Comparison of ENCODE assay signal across 11 cellular contexts in the genomic region with DNA sequence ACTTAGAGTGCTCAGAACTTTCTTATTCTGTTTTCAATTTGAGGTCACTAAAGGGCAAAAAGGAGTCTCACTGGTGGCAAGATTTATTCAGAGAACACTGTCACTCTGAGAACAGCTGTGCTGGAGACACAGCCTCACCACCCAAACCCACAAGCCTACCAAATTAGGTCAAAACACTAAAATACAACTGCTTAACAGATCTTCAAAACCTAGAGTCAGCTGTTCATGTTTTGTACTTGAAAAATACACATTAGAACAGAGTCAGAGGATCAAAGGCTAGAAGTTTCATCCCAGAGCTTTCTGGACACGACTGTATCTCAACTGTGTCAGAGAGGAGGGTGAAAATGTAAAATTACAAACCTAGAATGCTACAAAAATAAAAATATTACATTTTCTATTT.
DNase-seq lines count a peak whose midpoint lies in the region; ATAC-seq, FAIRE-seq and TF ChIP-seq lines count a peak whose summit lies in the region.
"Had no signal": no experiment of that assay in that cellular context is flagged by ENCODE, and none has a peak within 500 bp of the region (broad histone marks: within the 10 kb centered on the region; RNA-seq: fewer than 3 reads in every experiment).

No MANE protein-coding gene starts in this region.

- H3K4me2 ChIP-seq in astrocyte (ENCODE audit: low read length), result no peak overlapping the region

- FAIRE-seq in astrocyte (lab: Jason Lieb, UNC), result no peak

- no peak overlapping the region for H3K4me3 Mint-ChIP-seq in activated naive CD4-positive, alpha-beta T cell treated with anti-CD3 and anti-CD28 coated beads, Interleukin-2, amount 10 ng/mL, durations not matched to agents 7 days and 5 days
- no peak overlapping the region for H3K4me3 Mint-ChIP-seq in activated naive CD4-positive, alpha-beta T cell treated with anti-CD3 and anti-CD28 coated beads for 36 hours
- H3K4me3 Mint-ChIP-seq in astrocyte (ENCODE audit: unreplicated experiment) (no peak overlapping the region), natural killer cell (no peak overlapping the region)
- H3K4me3 Mint-ChIP-seq: B cell, memory B cell had no signal

- H3K27me3 Mint-ChIP-seq in activated naive CD4-positive, alpha-beta T cell treated with anti-CD3 and anti-CD28 coated beads, Interleukin-2, amount 10 ng/mL, durations not matched to agents 7 days and 5 days, result no peaks in the 10 kb centered on the region
- H3K27me3 Mint-ChIP-seq in activated naive CD4-positive, alpha-beta T cell treated with anti-CD3 and anti-CD28 coated beads for 36 hours (ENCODE audit: low read depth), result no peaks in the 10 kb centered on the region
- H3K27me3 Mint-ChIP-seq in astrocyte (ENCODE audit: low read depth, unreplicated experiment) (no peaks in the 10 kb centered on the region), natural killer cell (ENCODE audit: low read depth in 2 of 2) (no peaks in the 10 kb centered on the region)
- H3K27me3 Mint-ChIP-seq: B cell, memory B cell had no signal

- H3K4me1 ChIP-seq in astrocyte (ENCODE audit: insufficient read depth, low read length), result peaks cover 6% of the 10 kb centered on the region
- H3K4me1 ChIP-seq in suprapubic skin, result peaks cover 4% of the 10 kb centered on the region
- H3K4me1 ChIP-seq in right lobe of liver, result no peaks in the 10 kb centered on the region

- DNase-seq in activated naive CD4-positive, alpha-beta T cell treated with anti-CD3 and anti-CD28 coated beads, Interleukin-2, amount 10 ng/mL, durations not matched to agents 7 days and 5 days, result peak; percentile 34
- DNase-seq in activated naive CD4-positive, alpha-beta T cell treated with anti-CD3 and anti-CD28 coated beads for 36 hours, result no peak
- DNase-seq in astrocyte (ENCODE audit: low read depth) (no peak), suprapubic skin (ENCODE audit: low spot score in 2 of 2) (no peak), right lobe of liver (no peak), natural killer cell (no peak), Kasumi-1 (lab: John Stamatoyannopoulos, UW) (no peak)
- DNase-seq: NCI-H1694 had no signal

- TF ChIP-seq POLR2A in suprapubic skin (IDR thresholded peaks at IDR 0.05) (no peak), right lobe of liver (IDR thresholded peaks at IDR 0.05) (no peak)

- H3K27ac ChIP-seq in astrocyte (ENCODE audit: low read depth, low read length), result no peak overlapping the region
- H3K27ac ChIP-seq in suprapubic skin, result peak overlapping the region; percentile 53
- no peak overlapping the region for H3K27ac ChIP-seq in right lobe of liver

- peaks cover 10% of the 10 kb centered on the region for H3K36me3 Mint-ChIP-seq in activated naive CD4-positive, alpha-beta T cell treated with anti-CD3 and anti-CD28 coated beads, Interleukin-2, amount 10 ng/mL, durations not matched to agents 7 days and 5 days
- peaks cover 26% of the 10 kb centered on the region for H3K36me3 Mint-ChIP-seq in activated naive CD4-positive, alpha-beta T cell treated with anti-CD3 and anti-CD28 coated beads for 36 hours (ENCODE audit: low read depth)
- H3K36me3 Mint-ChIP-seq in astrocyte (ENCODE audit: low read depth, unreplicated experiment), result peaks cover 10% of the 10 kb centered on the region
- H3K36me3 Mint-ChIP-seq in natural killer cell, result no peaks in the 10 kb centered on the region

- peaks cover 22% of the 10 kb centered on the region for H3K4me1 Mint-ChIP-seq in activated naive CD4-positive, alpha-beta T cell treated with anti-CD3 and anti-CD28 coated beads, Interleukin-2, amount 10 ng/mL, durations not matched to agents 7 days and 5 days
- H3K4me1 Mint-ChIP-seq in activated naive CD4-positive, alpha-beta T cell treated with anti-CD3 and anti-CD28 coated beads for 36 hours (ENCODE audit: low read depth), result peaks cover 12% of the 10 kb centered on the region
- peaks cover 19% of the 10 kb centered on the region for H3K4me1 Mint-ChIP-seq in astrocyte (ENCODE audit: low read depth, unreplicated experiment)
- peaks cover 0 to 11% of the 10 kb centered on the region in 2 donors for H3K4me1 Mint-ChIP-seq in natural killer cell

- H3K9me3 ChIP-seq in astrocyte (ENCODE audit: insufficient read depth, low read depth, low read length) (no peaks in the 10 kb centered on the region), suprapubic skin (no peaks in the 10 kb centered on the region), right lobe of liver (no peaks in the 10 kb centered on the region)

- H4K20me1 ChIP-seq in astrocyte (ENCODE audit: insufficient read depth, low read length), result no peaks in the 10 kb centered on the region

- intact Hi-C loops in activated naive CD4-positive, alpha-beta T cell treated with anti-CD3 and anti-CD28 coated beads for 36 hours (cut with micrococcal nuclease), result no loop called here
- intact Hi-C loops in right lobe of liver (cut with DNase I) (no loop called here), natural killer cell (cut with micrococcal nuclease) (no loop called here)

- peaks cover 6% of the 10 kb centered on the region for H3K9me3 Mint-ChIP-seq in activated naive CD4-positive, alpha-beta T cell treated with anti-CD3 and anti-CD28 coated beads, Interleukin-2, amount 10 ng/mL, durations not matched to agents 7 days and 5 days
- peaks cover 1% of the 10 kb centered on the region for H3K9me3 Mint-ChIP-seq in activated naive CD4-positive, alpha-beta T cell treated with anti-CD3 and anti-CD28 coated beads for 36 hours
- peaks cover 10% of the 10 kb centered on the region for H3K9me3 Mint-ChIP-seq in astrocyte (ENCODE audit: unreplicated experiment)
- no peaks in the 10 kb centered on the region for H3K9me3 Mint-ChIP-seq in natural killer cell

- TF ChIP-seq EP300 in suprapubic skin (IDR thresholded peaks at IDR 0.05), result no peak

- H3K27ac Mint-ChIP-seq in activated naive CD4-positive, alpha-beta T cell treated with anti-CD3 and anti-CD28 coated beads, Interleukin-2, amount 10 ng/mL, durations not matched to agents 7 days and 5 days, result peak overlapping the region; percentile 81
- no peak overlapping the region for H3K27ac Mint-ChIP-seq in activated naive CD4-positive, alpha-beta T cell treated with anti-CD3 and anti-CD28 coated beads for 36 hours
- H3K27ac Mint-ChIP-seq in astrocyte (ENCODE audit: unreplicated experiment) (peak overlapping the region; percentile 92), natural killer cell (no peak overlapping the region)
- H3K27ac Mint-ChIP-seq: B cell, memory B cell had no signal

- H2AFZ ChIP-seq in astrocyte (ENCODE audit: low read depth, low read length), result no peak overlapping the region

- H3K27me3 ChIP-seq in astrocyte (ENCODE audit: insufficient read depth, low read length), result no peaks in the 10 kb centered on the region
- no peaks in the 10 kb centered on the region for H3K27me3 ChIP-seq in suprapubic skin
- no peaks in the 10 kb centered on the region for H3K27me3 ChIP-seq in right lobe of liver

- TF ChIP-seq CTCF in astrocyte (IDR thresholded peaks at IDR 0.05; ENCODE audit: insufficient read depth, low read depth, low read length) (no peak), suprapubic skin (IDR thresholded peaks at IDR 0.05) (no peak), right lobe of liver (IDR thresholded peaks at IDR 0.05) (no peak), natural killer cell (IDR thresholded peaks at IDR 0.05) (no peak)

- H3K79me2 ChIP-seq in astrocyte (ENCODE audit: insufficient read depth, low read length), result no peaks in the 10 kb centered on the region

- H3K9ac ChIP-seq in astrocyte (ENCODE audit: low read length), result no peak overlapping the region

- CTCF ChIA-PET in activated naive CD4-positive, alpha-beta T cell treated with anti-CD3 and anti-CD28 coated beads, Interleukin-2, amount 10 ng/mL, durations not matched to agents 7 days and 5 days (lab: Charles Lee), result no interaction called here
- CTCF ChIA-PET in activated naive CD4-positive, alpha-beta T cell treated with anti-CD3 and anti-CD28 coated beads for 36 hours (lab: Charles Lee), result no interaction called here

- peak; percentile 87 for ATAC-seq in HG02938 (IDR thresholded peaks at IDR 0.05; ENCODE audit: unreplicated experiment)
- ATAC-seq in right lobe of liver, result no peak
- no peak for ATAC-seq in natural killer cell

- 60% methylated on average over 1 of the region's 1 CpG for WGBS in suprapubic skin
- WGBS in right lobe of liver (ENCODE audit: insufficient coverage, low coverage, low lambda C conversion rate, missing lambda C conversion rate), result 44% methylated on average over 1 of the region's 1 CpG

- H3K36me3 ChIP-seq in astrocyte (ENCODE audit: insufficient read depth, low read length), result no peaks in the 10 kb centered on the region
- peaks cover 5% of the 10 kb centered on the region for H3K36me3 ChIP-seq in suprapubic skin
- no peaks in the 10 kb centered on the region for H3K36me3 ChIP-seq in right lobe of liver

- H3K4me3 ChIP-seq in astrocyte (ENCODE audit: insufficient read depth, low read depth, low read length) (no peak overlapping the region), suprapubic skin (no peak overlapping the region), right lobe of liver (no peak overlapping the region)

Comparison
In these comparisons a context has a peak if more than half of its experiments do, and no peak if none do; other contexts are left out.
1. H3K27ac Mint-ChIP-seq: peak in activated naive CD4-positive, alpha-beta T cell treated with anti-CD3 and anti-CD28 coated beads, Interleukin-2, amount 10 ng/mL, durations not matched to agents 7 days and 5 days (single experiment) and astrocyte (single experiment); none in activated naive CD4-positive, alpha-beta T cell treated with anti-CD3 and anti-CD28 coated beads for 36 hours (single experiment) and natural killer cell (0 of 2).